Comparison of ENCODE assay signal across 11 cellular contexts in the genomic region with DNA sequence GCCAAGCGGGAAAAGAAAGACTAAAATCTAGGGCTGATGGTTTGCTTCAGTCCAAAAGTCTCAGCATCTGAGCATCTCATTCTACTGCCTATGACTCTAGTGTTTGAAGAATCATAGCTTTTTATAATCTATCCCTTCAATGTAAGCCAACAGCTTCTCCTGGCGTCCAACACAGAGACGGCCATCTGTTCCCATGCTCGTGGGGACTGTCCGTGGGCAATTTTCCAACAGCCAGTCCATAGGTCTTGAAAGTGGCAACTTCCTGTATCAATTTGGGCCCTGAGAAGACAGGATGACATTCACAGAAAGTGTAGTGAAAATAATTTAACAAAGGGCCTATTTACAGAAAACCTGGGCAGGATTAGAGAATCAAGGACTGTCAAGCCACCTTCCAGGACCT.
"Had no signal": no experiment of that assay in that cellular context is flagged by ENCODE, and none has a peak within 500 bp of the region (broad histone marks: within the 10 kb centered on the region; RNA-seq: fewer than 3 reads in every experiment).

No MANE protein-coding gene starts in this region.

- H3K27me3 Mint-ChIP-seq: activated naive CD8-positive, alpha-beta T cell treated with anti-CD3 and anti-CD28 coated beads, Interleukin-2, amount 10 ng/mL, durations not matched to agents 7 days and 5 days had no signal

- H3K36me3 Mint-ChIP-seq: activated naive CD8-positive, alpha-beta T cell treated with anti-CD3 and anti-CD28 coated beads, Interleukin-2, amount 10 ng/mL, durations not matched to agents 7 days and 5 days; immature natural killer cell; natural killer cell had no signal

- H3K9me3 Mint-ChIP-seq: activated naive CD8-positive, alpha-beta T cell treated with anti-CD3 and anti-CD28 coated beads, Interleukin-2, amount 10 ng/mL, durations not matched to agents 7 days and 5 days; activated T-helper 1 cell treated with anti-CD3 and anti-CD28 coated beads, Interleukin-12 subunit alpha, Interleukin-12 subunit beta, Interleukin-2, Interleukin-4 antibody, amounts not matched to agents 30 ng/mL and 10 ng/mL and 1 ng/mL, durations not matched to agents 14 hours and 24 hours and 36 hours; endodermal cell had no signal

- H3K4me1 Mint-ChIP-seq: activated naive CD8-positive, alpha-beta T cell treated with anti-CD3 and anti-CD28 coated beads, Interleukin-2, amount 10 ng/mL, durations not matched to agents 7 days and 5 days; immature natural killer cell; natural killer cell had no signal

- H3K27ac Mint-ChIP-seq: activated naive CD8-positive, alpha-beta T cell treated with anti-CD3 and anti-CD28 coated beads, Interleukin-2, amount 10 ng/mL, durations not matched to agents 7 days and 5 days; activated T-helper 1 cell treated with anti-CD3 and anti-CD28 coated beads, Interleukin-12 subunit alpha, Interleukin-12 subunit beta, Interleukin-2, Interleukin-4 antibody, amounts not matched to agents 30 ng/mL and 10 ng/mL and 1 ng/mL, durations not matched to agents 14 hours and 24 hours and 36 hours; immature natural killer cell; natural killer cell had no signal

- H3K4me3 Mint-ChIP-seq: activated naive CD8-positive, alpha-beta T cell treated with anti-CD3 and anti-CD28 coated beads, Interleukin-2, amount 10 ng/mL, durations not matched to agents 7 days and 5 days; activated T-helper 1 cell treated with anti-CD3 and anti-CD28 coated beads, Interleukin-12 subunit alpha, Interleukin-12 subunit beta, Interleukin-2, Interleukin-4 antibody, amounts not matched to agents 30 ng/mL and 10 ng/mL and 1 ng/mL, durations not matched to agents 14 hours and 24 hours and 36 hours; endodermal cell; immature natural killer cell; natural killer cell had no signal

- ATAC-seq: activated CD4-positive, CD25-positive, alpha-beta regulatory T cell treated with anti-CD3 and anti-CD28 coated beads, Interleukin-2, amount 50 U/mL, for 24 hours; heart left ventricle; natural killer cell had no signal

- DNase-seq: activated CD4-positive, alpha-beta T cell treated with anti-CD3 and anti-CD28 coated beads, Interleukin-2, amount 50 U/mL, for 1 hour; activated naive CD8-positive, alpha-beta T cell treated with anti-CD3 and anti-CD28 coated beads, Interleukin-2, amount 10 ng/mL, durations not matched to agents 7 days and 5 days; aorta; endodermal cell; heart left ventricle; immature natural killer cell; natural killer cell; stimulated activated CD4-positive, alpha-beta T cell treated with anti-CD3 and anti-CD28 coated beads, Interleukin-12 subunit alpha, Interleukin-12 subunit beta, amount 100 ng/mL, for 4 hours; stimulated activated CD4-positive, alpha-beta T cell treated with anti-CD3 and anti-CD28 coated beads, Interleukin-2, amount 100 ng/mL, for 24 hours had no signal
